In the genomic region with DNA sequence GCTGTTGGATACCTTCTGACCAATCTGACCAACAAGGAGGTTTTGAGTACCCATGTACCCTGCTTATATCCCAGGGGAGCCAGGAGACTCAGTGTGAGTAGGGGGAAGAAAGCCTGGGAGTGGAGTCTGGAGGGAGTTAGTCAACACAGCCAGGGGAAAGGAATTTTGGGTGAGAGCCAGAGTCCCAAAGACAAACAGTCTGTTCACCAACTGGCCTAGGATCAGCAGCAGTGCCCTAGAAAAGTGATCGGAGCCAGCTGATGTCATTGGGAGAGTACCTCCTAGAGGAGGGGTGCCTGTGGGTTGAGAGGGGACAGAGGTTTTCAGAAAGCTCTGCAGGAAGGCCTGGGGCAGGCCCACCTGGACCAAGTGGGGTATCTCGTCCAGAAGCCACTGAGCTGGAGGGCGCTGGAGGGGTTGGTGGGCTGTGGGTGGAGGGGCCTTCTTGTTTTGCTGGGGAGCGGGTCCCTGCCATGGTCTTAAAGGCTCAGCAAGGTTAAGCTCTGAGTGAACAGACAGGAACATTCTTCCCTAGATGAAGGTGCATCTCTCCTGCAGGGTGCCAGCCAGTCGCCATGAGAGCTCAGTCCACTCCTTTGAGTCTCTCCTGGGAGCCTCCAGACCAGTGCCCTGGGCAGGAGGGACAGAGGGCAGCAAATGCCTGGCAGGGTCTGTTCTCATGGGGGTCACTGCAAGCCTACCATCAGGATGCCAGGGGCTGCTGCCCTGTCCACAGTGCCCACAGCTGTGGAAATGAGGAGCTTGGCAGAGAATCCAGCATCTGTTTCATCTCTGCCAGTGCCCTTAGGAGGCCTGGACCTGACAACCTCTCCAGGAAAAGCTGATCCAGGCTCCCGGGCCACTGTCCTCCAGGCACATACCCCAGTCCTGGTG, we compare ENCODE assay signal across 9 cellular contexts.
DNase-seq lines count a peak whose midpoint lies in the region; ATAC-seq and TF ChIP-seq lines count a peak whose summit lies in the region.
"Had no signal": no experiment of that assay in that cellular context is flagged by ENCODE, and none has a peak within 500 bp of the region (broad histone marks: within the 10 kb centered on the region; RNA-seq: fewer than 3 reads in every experiment).

No MANE protein-coding gene starts in this region.

- peaks cover 0 to 33% (median 6%) of the 10 kb centered on the region in 4 donors for H3K36me3 ChIP-seq in stomach

- H3K4me1 ChIP-seq in stomach, result peaks cover 18 to 35% (median 28%) of the 10 kb centered on the region in 4 donors

- TF ChIP-seq CTCF in stomach (IDR thresholded peaks at IDR 0.05), result no peak

- no peaks in the 10 kb centered on the region for H3K9me3 ChIP-seq in stomach

- WGBS in stomach, 5 donors, result 56 to 78% (median 70%) methylated on average over 5 to 6 of the region's 6 CpGs

- DNase-seq in HCEC 1CT (peak; percentile 49), hepatic stellate cell (ENCODE audit: low spot score) (peak; percentile 92), stomach (peak; percentile 72), NCI-H1105 (lab: John Stamatoyannopoulos, UW) (no peak), NCI-H1048 (lab: John Stamatoyannopoulos, UW) (no peak)

- peak overlapping the region; percentile 23 for H3K27ac ChIP-seq in angular gyrus (ENCODE audit: low read depth, low read length)
- peak overlapping the region in 4 of 5 donors; percentile 11 to 60 (median 43) for H3K27ac ChIP-seq in stomach

- intact Hi-C loops in stomach (cut with DNase I; ENCODE audit: low total_unique reads), result no loop called here

- H3K4me3 ChIP-seq in stomach, result no peak overlapping the region
- H3K4me3 ChIP-seq: GM12878 had no signal

- TF ChIP-seq POLR2A in stomach (IDR thresholded peaks at IDR 0.05), result no peak

- no peaks in the 10 kb centered on the region for H3K27me3 ChIP-seq in stomach

- no peak for ATAC-seq in HG02840 (IDR thresholded peaks at IDR 0.05; ENCODE audit: low FRiP score, unreplicated experiment)
- ATAC-seq in HG02571 (IDR thresholded peaks at IDR 0.05; ENCODE audit: unreplicated experiment), result no peak
- ATAC-seq: GM12878 had no signal

- no peak for TF ChIP-seq EP300 in stomach (IDR thresholded peaks at IDR 0.05)

Comparison
In these comparisons a context has a peak if more than half of its experiments do, and no peak if none do; other contexts are left out.
1. DNase-seq: peak in HCEC 1CT (single experiment), hepatic stellate cell (single experiment) and stomach (single experiment); none in NCI-H1105 (single experiment) and NCI-H1048 (single experiment).